Comparison of ENCODE assay signal across 26 cellular contexts in genomic region chr9:114046237-114046755, GRCh38. TPM values are rescaled to one million over a fixed set of nuclear protein-coding genes. Genes with fewer than 3 reads are reported as not detected.
A peak's percentile ranks its signal among the peaks of the same experiment; 100 is the strongest.
DNase-seq lines count a peak whose midpoint lies in the region; ATAC-seq, FAIRE-seq and TF ChIP-seq lines count a peak whose summit lies in the region.
"Had no signal": no experiment of that assay in that cellular context is flagged by ENCODE, and none has a peak within 500 bp of the region (broad histone marks: within the 10 kb centered on the region; RNA-seq: fewer than 3 reads in every experiment).

No MANE protein-coding gene starts in this region.

- H3K36me3 Mint-ChIP-seq in T-cell: peaks cover 6% of the 10 kb centered on the region

- H3K4me1 ChIP-seq in K562 (replicated peaks in 1 of 2; ENCODE audit: control insufficient read depth in 2 of 2, insufficient read depth in 2 of 2, low read length in 2 of 2) (no peaks in the 10 kb centered on the region), mucosa of descending colon (ENCODE audit: low read depth) (no peaks in the 10 kb centered on the region)
- H3K4me1 ChIP-seq: A549, BE2C, HAP-1 had no signal

- FAIRE-seq in K562 (lab: Jason Lieb, UNC): peak; percentile 35
- FAIRE-seq: A549, D721Med, GM12878, GM18507 had no signal

- H4K20me1 ChIP-seq in K562 (replicated peaks; ENCODE audit: control insufficient read depth, insufficient read depth, low read length): no peaks in the 10 kb centered on the region
- H4K20me1 ChIP-seq: BLaER1 treated with 17β-estradiol and CSF1 and Interleukin-3, amounts not matched to agents 10 nM and 100 nM had no signal

- DNase-seq in LNCaP clone FGC (ENCODE audit: low read depth) (peak; percentile 2), K562 (ENCODE audit: extremely low read depth in 1 of 4, low spot score in 3 of 4) (no peak), epithelial cell of prostate (ENCODE audit: low read depth, low spot score) (peak; percentile 22), mucosa of descending colon (no peak), T-helper 1 cell (no peak), GM13977 (ENCODE audit: low spot score) (no peak), T-cell (no peak)
- DNase-seq: 8988T; ACHN; AML-193; BE2C; CD4-positive, alpha-beta T cell; CD8-positive, alpha-beta memory T cell; DMS 273 treated with DMSO at 0.1 percent for 48 hours; DMS79; EL; GDM1; GOT3 had no signal

- H3K4me3 ChIP-seq in LNCaP clone FGC (ENCODE audit: low read depth, low read length) (no peak overlapping the region), K562 (no peak overlapping the region), mucosa of descending colon (no peak overlapping the region)
- H3K4me3 ChIP-seq: A549; BLaER1 treated with 17β-estradiol and CSF1 and Interleukin-3, amounts not matched to agents 10 nM and 100 nM; GM12878; HAP-1 had no signal

- peaks cover 0 to 7% of the 10 kb centered on the region in 2 donors for H3K27me3 Mint-ChIP-seq in T-cell
- H3K27me3 Mint-ChIP-seq: CD4-positive, alpha-beta T cell had no signal

- intact Hi-C loops in K562 (cut with micrococcal nuclease) (no loop called here), mucosa of descending colon (cut with DNase I, micrococcal nuclease) (no loop called here)

- BruUV-seq in K562 (replicated peaks; lab: Mats Ljungman, UMichigan): no TSS peak

- no peak for TF ChIP-seq RAD21 in K562 (CRISPR knock-in tag; conservative IDR thresholded peaks at IDR 0.05 in 1 of 2, IDR thresholded peaks at IDR 0.05 in 1 of 2)

- H3K9me3 ChIP-seq in K562 (replicated peaks; ENCODE audit: control insufficient read depth, insufficient read depth, low read depth, low read length): no peaks in the 10 kb centered on the region
- H3K9me3 ChIP-seq in mucosa of descending colon: no peaks in the 10 kb centered on the region
- H3K9me3 ChIP-seq: A549, BE2C, HAP-1 had no signal

- in situ Hi-C loops in K562 (cut with MboI) (no loop called here), GM13977 (cut with MboI; ENCODE audit: low pct_unique_long_range_greater_than_20kb, low sequenced_read_pairs, unreplicated experiment) (no loop called here)

- no peaks in the 10 kb centered on the region for H3K79me2 ChIP-seq in K562 (ENCODE audit: control insufficient read depth, insufficient read depth, low read length)

- H3K27ac Mint-ChIP-seq in T-cell: no peak overlapping the region
- H3K27ac Mint-ChIP-seq: CD14-positive monocyte; CD4-positive, alpha-beta T cell; HFFc6 had no signal

- H3K4me2 ChIP-seq in K562 (ENCODE audit: insufficient read depth, low read length): no peak overlapping the region
- H3K4me2 ChIP-seq: A549 had no signal

- TF ChIP-seq EP300 in K562 (IDR thresholded peaks at IDR 0.05; ENCODE audit: low read length): no peak

- H3K27ac ChIP-seq in K562 (ENCODE audit: extremely low read depth, low read depth, low read length): no peak overlapping the region
- peak overlapping the region; percentile 17 for H3K27ac ChIP-seq in epithelial cell of prostate
- H3K27ac ChIP-seq: A549; BLaER1 treated with 17β-estradiol and CSF1 and Interleukin-3, amounts not matched to agents 10 nM and 100 nM had no signal

- H3K9me1 ChIP-seq in K562 (ENCODE audit: control insufficient read depth, insufficient read depth, low read length): no peaks in the 10 kb centered on the region

- ATAC-seq in K562: no peak
- ATAC-seq in mucosa of descending colon: peak; percentile 52
- no peak for ATAC-seq in T-cell (replicated peaks in 1 of 4)
- ATAC-seq: A549, GM12878 had no signal

- TF ChIP-seq POLR2A in K562 (conservative IDR thresholded peaks at IDR 0.05): no peak

- no peak overlapping the region for H3K9ac ChIP-seq in K562 (ENCODE audit: insufficient read depth in 1 of 2, low read depth in 2 of 2, low read length in 2 of 2)
- H3K9ac ChIP-seq: BLaER1 treated with 17β-estradiol and CSF1 and Interleukin-3, amounts not matched to agents 10 nM and 100 nM had no signal

- no peaks in the 10 kb centered on the region for H3K4me1 Mint-ChIP-seq in T-cell
- H3K4me1 Mint-ChIP-seq: CD14-positive monocyte; CD8-positive, alpha-beta memory T cell had no signal

- POLR2A ChIA-PET in K562 (lab: Yijun Ruan, JAX): no interaction called here
- POLR2A ChIA-PET in T-cell (lab: Charles Lee): no interaction called here

- CTCF ChIA-PET in K562 (lab: Yijun Ruan, JAX; ENCODE audit: low intra/inter-chr PET ratio): no interaction called here
- CTCF ChIA-PET in T-cell (lab: Charles Lee): no interaction called here

- H3K4me3 Mint-ChIP-seq in T-cell: no peak overlapping the region
- H3K4me3 Mint-ChIP-seq: CD14-positive monocyte; CD4-positive, alpha-beta T cell; CD8-positive, alpha-beta memory T cell; HFFc6 had no signal

- TF ChIP-seq CTCF in LNCaP clone FGC (IDR thresholded peaks at IDR 0.05; ENCODE audit: control insufficient read depth, extremely low read depth, insufficient read depth) (no peak), K562 (IDR thresholded peaks at IDR 0.05 in 2 of 3, conservative IDR thresholded peaks at IDR 0.05 in 1 of 3; ENCODE audit: insufficient read depth in 2 of 3, low read depth in 1 of 3, low read length in 3 of 3) (no peak), mucosa of descending colon (IDR thresholded peaks at IDR 0.05) (no peak), GM13977 (IDR thresholded peaks at IDR 0.05; ENCODE audit: extremely low read depth, insufficient read depth, missing control alignments) (no peak)

- peaks cover 0 to 8% of the 10 kb centered on the region in 2 experiments; a peak in 2 of 5 replicates for H3K27me3 ChIP-seq in K562 (ENCODE audit: control insufficient read depth in 2 of 2, insufficient read depth in 2 of 2, low read length in 2 of 2)
- H3K27me3 ChIP-seq: BE2C; BLaER1 treated with 17β-estradiol and CSF1 and Interleukin-3, amounts not matched to agents 10 nM and 100 nM had no signal

- H3K36me3 ChIP-seq in K562 (ENCODE audit: control insufficient read depth, insufficient read depth, low read length) (peaks cover 16% of the 10 kb centered on the region; the same call in 2 of the 3 replicates), mucosa of descending colon (ENCODE audit: low read depth) (no peaks in the 10 kb centered on the region)

- H3K9me3 Mint-ChIP-seq in T-cell: no peaks in the 10 kb centered on the region
- H3K9me3 Mint-ChIP-seq: CD4-positive, alpha-beta T cell; HFFc6 had no signal

- no peak overlapping the region for H2AFZ ChIP-seq in K562 (ENCODE audit: low read depth, low read length)

- WGBS in K562 (ENCODE audit: insufficient coverage, low coverage, missing lambda C conversion rate): 42% methylated on average over 4 of the region's 4 CpGs

TF ChIP-seq in K562, 482 proteins besides CTCF, POLR2A, EP300 and RAD21 (continues in another document):
- TF ChIP-seq MEF2D (tag; conservative IDR thresholded peaks at IDR 0.05; ENCODE audit: low read depth) (no peak), ZFX (CRISPR knock-in tag; IDR thresholded peaks at IDR 0.05) (no peak), ARID1B (IDR thresholded peaks at IDR 0.05) (no peak), ZNF239 (CRISPR knock-in tag; IDR thresholded peaks at IDR 0.05) (no peak)
- TF ChIP-seq, protein P1, sequence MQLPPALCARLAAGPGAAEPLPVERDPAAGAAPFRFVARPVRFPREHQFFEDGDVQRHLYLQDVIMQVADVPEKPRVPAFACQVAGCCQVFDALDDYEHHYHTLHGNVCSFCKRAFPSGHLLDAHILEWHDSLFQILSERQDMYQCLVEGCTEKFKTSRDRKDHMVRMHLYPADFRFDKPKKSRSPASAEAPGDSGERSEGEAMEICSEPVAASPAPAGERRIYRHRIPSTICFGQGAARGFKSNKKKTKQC (CRISPR knock-in tag; IDR thresholded peaks at IDR 0.05): no peak

RNA-seq across cellular contexts. Expression of gene AMBP, which starts 31.8 kb away (rescaled TPM):
- total RNA-seq in K562 (2011; cell fraction: chromatin; rRNA removed; ENCODE audit: low replicate concordance): not detected in 2 replicates
- total RNA-seq in K562 (2011; cell fraction: nucleolus; rRNA removed): not detected in 2 replicates
- total RNA-seq in K562 (2011; cell fraction: nucleoplasm; rRNA removed): not detected in 2 replicates
- total RNA-seq in K562 (2014; rRNA removed): not detected in 2 replicates
- not detected in 2 replicates for total RNA-seq in K562 (2014; rRNA removed; fragmentation: Illumina TruSeq; extraction: Trizol)
- total RNA-seq in K562 (2015; rRNA removed; fragmentation: Illumina TruSeq; extraction: Trizol): not detected in 2 replicates
- total RNA-seq in K562 (2021): 1.3 and 2.1 TPM in 2 replicates
- not detected in 2 replicates for polyA plus RNA-seq in K562 (2011; rRNA removed)
- polyA plus RNA-seq in K562 (2011; cell fraction: cytosol; rRNA removed): not detected in 2 replicates
- polyA plus RNA-seq in K562 (2011; cell fraction: nucleus; rRNA removed): not detected in 2 replicates
- polyA plus RNA-seq in K562 (2012): not detected in 2 replicates
- not detected in 2 replicates for polyA plus RNA-seq in K562 (2014; fragmentation: Illumina TruSeq; extraction: Trizol)
- not detected for polyA plus RNA-seq in K562 (2014; fragmentation: Nextera tagmentation; extraction: Ambion mirVana)
- polyA plus RNA-seq in K562 (2014; rRNA removed): not detected in 2 replicates
- not detected in 2 replicates for polyA minus RNA-seq in K562 (2011; rRNA and poly(A)+ RNA removed)
- polyA minus RNA-seq in K562 (2011; cell fraction: cytosol; rRNA and poly(A)+ RNA removed): 2.5 TPM in 1 of 2 replicates, not detected in the other
- not detected in 2 replicates for polyA minus RNA-seq in K562 (2011; cell fraction: nucleus; rRNA and poly(A)+ RNA removed)
- under 1 TPM in 2 of 3 donors, not detected in 1; 0.63 to 0.81 TPM for total RNA-seq in mucosa of descending colon
- total RNA-seq in T-cell: 1 to 10 TPM in 3 of 5 donors, not detected in 2; 2.2 to 3.3 (median 3.0) TPM
- total RNA-seq: CD4-positive, alpha-beta T cell; CD8-positive, alpha-beta memory T cell; HFFc6 had no signal
- polyA plus RNA-seq: CD14-positive monocyte; CD8-positive, alpha-beta memory T cell had no signal

RNA-seq across cellular contexts. Expression of gene KIF12, which starts 52.8 kb away (rescaled TPM):
- total RNA-seq in K562 (2011; cell fraction: chromatin; rRNA removed; ENCODE audit: low replicate concordance): not detected in 2 replicates
- total RNA-seq in K562 (2011; cell fraction: nucleolus; rRNA removed): not detected in 2 replicates
- not detected in 2 replicates for total RNA-seq in K562 (2011; cell fraction: nucleoplasm; rRNA removed)
- total RNA-seq in K562 (2014; rRNA removed): not detected in 2 replicates
- total RNA-seq in K562 (2014; rRNA removed; fragmentation: Illumina TruSeq; extraction: Trizol): not detected in 2 replicates
- total RNA-seq in K562 (2015; rRNA removed; fragmentation: Illumina TruSeq; extraction: Trizol): not detected in 2 replicates
- total RNA-seq in K562 (2021): not detected in 2 replicates
- not detected in 2 replicates for polyA plus RNA-seq in K562 (2011; rRNA removed)
- polyA plus RNA-seq in K562 (2011; cell fraction: cytosol; rRNA removed): not detected in 2 replicates
- polyA plus RNA-seq in K562 (2011; cell fraction: nucleus; rRNA removed): not detected in 2 replicates
- polyA plus RNA-seq in K562 (2012): 0.06 TPM in 1 of 2 replicates, not detected in the other
- not detected in 2 replicates for polyA plus RNA-seq in K562 (2014; fragmentation: Illumina TruSeq; extraction: Trizol)
- not detected for polyA plus RNA-seq in K562 (2014; fragmentation: Nextera tagmentation; extraction: Ambion mirVana)
- polyA plus RNA-seq in K562 (2014; rRNA removed): not detected in 2 replicates
- polyA minus RNA-seq in K562 (2011; rRNA and poly(A)+ RNA removed): not detected in 2 replicates
- polyA minus RNA-seq in K562 (2011; cell fraction: cytosol; rRNA and poly(A)+ RNA removed): not detected in 2 replicates
- polyA minus RNA-seq in K562 (2011; cell fraction: nucleus; rRNA and poly(A)+ RNA removed): not detected in 2 replicates
- 10 to 100 TPM; 12.3 to 36.9 (median 13.6) TPM for total RNA-seq in mucosa of descending colon
- under 1 TPM in 1 of 5 donors, not detected in 4; 0.10 TPM for total RNA-seq in T-cell
- total RNA-seq: CD4-positive, alpha-beta T cell; CD8-positive, alpha-beta memory T cell; GM12878; HFFc6 had no signal
- polyA plus RNA-seq: CD14-positive monocyte; CD8-positive, alpha-beta memory T cell; GM12878 had no signal

Comparison
In these comparisons a context has a peak if more than half of its experiments do, and no peak if none do; other contexts are left out.
1. DNase-seq: peak in LNCaP clone FGC (single experiment) and epithelial cell of prostate (single experiment); none in K562 (0 of 4), mucosa of descending colon (0 of 3), T-helper 1 cell (0 of 5), GM13977 (single experiment) and T-cell (0 of 34).
2. RNA of gene KIF12, which starts 52.8 kb away (total RNA-seq): 12.3 to 36.9 TPM in mucosa of descending colon; 0.10 TPM in T-cell and not detected in K562; every median in the first group is over 4 times any median in the second.